10 cellular contexts compared by ENCODE assay signal in the genomic region with DNA sequence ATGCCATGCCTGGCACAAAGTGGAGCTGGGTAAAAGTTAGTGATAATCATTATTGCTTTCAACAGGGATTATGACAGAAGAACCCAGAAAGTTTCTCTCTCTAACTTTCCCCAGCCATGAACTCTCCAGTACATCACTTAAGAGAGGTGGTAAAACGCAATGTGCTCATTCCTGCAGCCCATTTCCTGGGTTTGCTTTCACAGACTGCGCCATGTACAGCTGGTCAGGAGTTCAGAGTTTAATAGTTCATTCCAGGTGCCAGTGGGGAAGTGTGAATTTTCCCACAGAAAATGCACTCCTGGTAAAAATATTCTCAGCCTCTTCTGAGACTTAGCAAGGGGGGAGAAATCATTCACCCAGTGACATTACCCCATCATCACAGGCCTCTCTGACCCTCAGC. TPM values are rescaled to one million over a fixed set of nuclear protein-coding genes. Genes with fewer than 3 reads are reported as not detected.
A peak's percentile ranks its signal among the peaks of the same experiment; 100 is the strongest.
DNase-seq lines count a peak whose midpoint lies in the region; ATAC-seq and TF ChIP-seq lines count a peak whose summit lies in the region.
"Had no signal": no experiment of that assay in that cellular context is flagged by ENCODE, and none has a peak within 500 bp of the region (broad histone marks: within the 10 kb centered on the region; RNA-seq: fewer than 3 reads in every experiment).

No MANE protein-coding gene starts in this region.

- H3K27me3 Mint-ChIP-seq in CD4-positive, alpha-beta memory T cell: no peaks in the 10 kb centered on the region
- no peaks in the 10 kb centered on the region for H3K27me3 Mint-ChIP-seq in activated naive CD8-positive, alpha-beta T cell

- H3K36me3 Mint-ChIP-seq in CD4-positive, alpha-beta memory T cell: peaks cover 16 to 25% of the 10 kb centered on the region in 2 donors
- H3K36me3 Mint-ChIP-seq in activated naive CD8-positive, alpha-beta T cell: peaks cover 2% of the 10 kb centered on the region

- 95% methylated on average over 2 of the region's 2 CpGs for WGBS in prostate gland

- peak overlapping the region; percentile 9 to 40 for H3K4me3 ChIP-seq in CD4-positive, alpha-beta memory T cell (ENCODE audit: low read length in 2 of 2)
- H3K4me3 ChIP-seq in mucosa of descending colon (no peak overlapping the region), prostate gland (no peak overlapping the region)

- H3K27ac ChIP-seq in CD4-positive, alpha-beta memory T cell (ENCODE audit: low read depth, low read length): peak overlapping the region; percentile 77
- H3K27ac ChIP-seq in prostate gland: peak overlapping the region in 1 of 2 donors; percentile 55

- peaks cover 87% of the 10 kb centered on the region for H3K4me1 ChIP-seq in CD4-positive, alpha-beta memory T cell (ENCODE audit: insufficient read depth, low read length)
- H3K4me1 ChIP-seq in mucosa of descending colon (ENCODE audit: low read depth): peaks cover 11% of the 10 kb centered on the region
- H3K4me1 ChIP-seq in prostate gland (replicated peaks): no peaks in the 10 kb centered on the region

- H3K9me3 Mint-ChIP-seq in CD4-positive, alpha-beta memory T cell: no peaks in the 10 kb centered on the region
- H3K9me3 Mint-ChIP-seq in activated naive CD8-positive, alpha-beta T cell (ENCODE audit: low read depth): no peaks in the 10 kb centered on the region

- peaks cover 13% of the 10 kb centered on the region for H3K36me3 ChIP-seq in CD4-positive, alpha-beta memory T cell (ENCODE audit: insufficient read depth, low read length)
- no peaks in the 10 kb centered on the region for H3K36me3 ChIP-seq in mucosa of descending colon (ENCODE audit: low read depth)
- H3K36me3 ChIP-seq in prostate gland: no peaks in the 10 kb centered on the region

- DNase-seq in CD4-positive, alpha-beta memory T cell: peak in 1 of 5 donors; percentile 18
- DNase-seq in mucosa of descending colon: no peak
- DNase-seq in prostate gland (ENCODE audit: low spot score): no peak
- DNase-seq in stimulated activated CD4-positive, alpha-beta T cell treated with anti-CD3 and anti-CD28 coated beads, Interleukin-2, amount 100 ng/mL, for 48 hours: no peak
- DNase-seq: NCI-H446 had no signal

- intact Hi-C loops in CD4-positive, alpha-beta memory T cell (cut with micrococcal nuclease): loop anchor here (1.0 to 10.0 kb wide), 6 partner anchors 108 to 385 kb away; a partner anchor contains a TSS
- intact Hi-C loops in mucosa of descending colon (cut with DNase I, micrococcal nuclease): no loop called here
- intact Hi-C loops in prostate gland (cut with DNase I): no loop called here

- peaks cover 68 to 93% (median 82%) of the 10 kb centered on the region in 4 donors for H3K4me1 Mint-ChIP-seq in CD4-positive, alpha-beta memory T cell
- H3K4me1 Mint-ChIP-seq in activated naive CD8-positive, alpha-beta T cell (ENCODE audit: low read depth): peaks cover 31% of the 10 kb centered on the region

- peak overlapping the region; percentile 18 to 90 (median 80) for H3K4me3 Mint-ChIP-seq in CD4-positive, alpha-beta memory T cell
- H3K4me3 Mint-ChIP-seq in activated naive CD8-positive, alpha-beta T cell: peak overlapping the region; percentile 69

- TF ChIP-seq CTCF in mucosa of descending colon (IDR thresholded peaks at IDR 0.05) (no peak), prostate gland (IDR thresholded peaks at IDR 0.05) (no peak)

- H3K27ac Mint-ChIP-seq in CD4-positive, alpha-beta memory T cell: peak overlapping the region; percentile 89 to 95 (median 93)
- peak overlapping the region; percentile 85 for H3K27ac Mint-ChIP-seq in activated naive CD8-positive, alpha-beta T cell

- no peaks in the 10 kb centered on the region for H3K9me3 ChIP-seq in CD4-positive, alpha-beta memory T cell (ENCODE audit: control insufficient read depth in 1 of 2, low read length in 2 of 2)
- H3K9me3 ChIP-seq in mucosa of descending colon (no peaks in the 10 kb centered on the region), prostate gland (no peaks in the 10 kb centered on the region)
- H3K9me3 ChIP-seq: thoracic aorta had no signal

- no peak for TF ChIP-seq POLR2A in prostate gland (IDR thresholded peaks at IDR 0.05)

- H3K27me3 ChIP-seq in CD4-positive, alpha-beta memory T cell (ENCODE audit: insufficient read depth, low read length): no peaks in the 10 kb centered on the region
- H3K27me3 ChIP-seq in prostate gland (replicated peaks; ENCODE audit: insufficient read depth): no peaks in the 10 kb centered on the region

- ATAC-seq in GM21619 (IDR thresholded peaks at IDR 0.05; ENCODE audit: unreplicated experiment) (peak; percentile 4), mucosa of descending colon (peak; percentile 27), HG02610 (IDR thresholded peaks at IDR 0.05; ENCODE audit: unreplicated experiment) (no peak), GM19452 (IDR thresholded peaks at IDR 0.05; ENCODE audit: unreplicated experiment) (no peak)

- POLR2A ChIA-PET in CD4-positive, alpha-beta memory T cell (lab: Charles Lee; ENCODE audit: partially characterized antibody): interaction anchor here (0.5 to 9.2 kb wide), 10 partner anchors 8 to 216 kb away, joined by 3 to 220 read pairs (median 10); a partner anchor contains a TSS

- CTCF ChIA-PET in CD4-positive, alpha-beta memory T cell (lab: Charles Lee; ENCODE audit: partially characterized antibody): interaction anchor here (0.9 to 4.3 kb wide), 11 partner anchors 8 to 203 kb away, joined by 3 to 24 read pairs (median 4); a partner anchor contains a TSS

RNA-seq across cellular contexts. Expression of a gene that starts 35.5 kb away (rescaled TPM):
- total RNA-seq in CD4-positive, alpha-beta memory T cell: 10 to 100 TPM; 31.5 to 33.9 TPM
- 10 to 100 TPM in 1 of 2 donors, 1 to 10 TPM in 1; 1.9 to 24.4 TPM for polyA plus RNA-seq in CD4-positive, alpha-beta memory T cell
- total RNA-seq in mucosa of descending colon (10 to 100 TPM in 1 of 3 donors, 1 to 10 TPM in 2; 6.4 to 32.6 (median 8.9) TPM), prostate gland (1 to 10 TPM; 1.9 to 8.1 TPM)

Comparison
In these comparisons a context has a peak if more than half of its experiments do, and no peak if none do; other contexts are left out.
1. H3K4me3 ChIP-seq: peak in CD4-positive, alpha-beta memory T cell (2 of 2); none in mucosa of descending colon (single experiment) and prostate gland (0 of 2).
2. ATAC-seq: peak in GM21619 (single experiment) and mucosa of descending colon (single experiment); none in HG02610 (single experiment) and GM19452 (single experiment).